Comparison of ENCODE assay signal across 10 cellular contexts in the genomic region with DNA sequence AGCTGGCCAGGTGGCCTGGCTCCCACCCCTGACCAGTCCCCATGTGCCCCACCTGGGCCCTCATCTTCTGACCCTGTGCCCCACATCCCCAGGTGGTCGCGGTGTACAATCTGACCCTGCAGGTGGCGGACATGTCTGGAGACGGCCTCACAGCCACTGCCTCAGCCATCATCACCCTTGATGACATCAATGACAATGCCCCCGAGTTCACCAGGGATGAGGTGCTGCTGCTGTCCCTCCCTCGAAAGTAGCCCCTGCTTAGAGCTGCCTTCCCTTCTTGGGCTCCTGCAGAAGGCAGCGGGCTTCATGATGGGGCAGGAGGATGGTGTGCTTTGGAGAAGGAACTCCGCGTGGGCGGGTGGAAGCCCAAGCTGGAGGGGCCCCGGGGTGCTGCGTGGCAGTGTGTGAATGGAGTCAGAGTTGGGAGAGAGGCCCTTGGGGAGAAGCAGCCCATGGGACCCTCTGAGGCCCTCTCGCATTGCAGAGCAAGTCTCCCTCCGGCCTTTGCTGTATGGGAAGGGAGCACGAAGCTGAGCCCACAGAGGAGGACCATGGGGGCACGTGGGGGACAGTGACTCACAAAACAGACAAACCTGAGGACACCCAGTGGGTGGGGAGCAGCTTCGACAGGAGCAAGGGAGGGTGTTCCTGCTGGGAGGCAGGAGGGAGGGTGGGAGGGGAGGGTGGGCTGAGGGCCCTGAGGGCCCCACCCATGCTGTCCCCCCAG. TPM values are rescaled to one million over a fixed set of nuclear protein-coding genes. Genes with fewer than 3 reads are reported as not detected.
DNase-seq lines count a peak whose midpoint lies in the region; ATAC-seq and TF ChIP-seq lines count a peak whose summit lies in the region.
"Had no signal": no experiment of that assay in that cellular context is flagged by ENCODE, and none has a peak within 500 bp of the region (broad histone marks: within the 10 kb centered on the region; RNA-seq: fewer than 3 reads in every experiment).

No MANE protein-coding gene starts in this region.

- peak overlapping the region; percentile 52 for H3K27ac Mint-ChIP-seq in T-helper 1 cell treated with Interleukin-12 subunit alpha and Interleukin-12 subunit beta and Interleukin-4 antibody, amounts not matched to agents 30 μg/mL and 1 μg/mL, for 36 hours

- no peaks in the 10 kb centered on the region for H3K9me3 Mint-ChIP-seq in T-helper 1 cell treated with Interleukin-12 subunit alpha and Interleukin-12 subunit beta and Interleukin-4 antibody, amounts not matched to agents 30 μg/mL and 1 μg/mL, for 36 hours

- intact Hi-C loops in Right ventricle myocardium superior (cut with DNase I), result no loop called here

- no peaks in the 10 kb centered on the region for H3K4me1 ChIP-seq in cardiac muscle cell (ENCODE audit: low read depth)

- ATAC-seq in Right ventricle myocardium superior (ENCODE audit: poor library complexity) (no peak), HG03442 (IDR thresholded peaks at IDR 0.05; ENCODE audit: unreplicated experiment) (no peak), HG02973 (IDR thresholded peaks at IDR 0.05; ENCODE audit: unreplicated experiment) (no peak), GM18517 (IDR thresholded peaks at IDR 0.05; ENCODE audit: unreplicated experiment) (no peak)
- ATAC-seq in stimulated activated naive CD8-positive, alpha-beta T cell treated with anti-CD3 and anti-CD28 coated beads, Interleukin-15, Interleukin-2, amounts not matched to agents 100 U/mL and 50 U/mL, for 24 hours, result peak; percentile 35

- no peaks in the 10 kb centered on the region for H3K4me1 Mint-ChIP-seq in T-helper 1 cell treated with Interleukin-12 subunit alpha and Interleukin-12 subunit beta and Interleukin-4 antibody, amounts not matched to agents 30 μg/mL and 1 μg/mL, for 36 hours (ENCODE audit: low read depth)

- no peaks in the 10 kb centered on the region for H3K9me3 ChIP-seq in cardiac muscle cell (ENCODE audit: low read depth)

- no peaks in the 10 kb centered on the region for H3K36me3 ChIP-seq in cardiac muscle cell

- DNase-seq in cardiac muscle cell (ENCODE audit: low read depth in 1 of 2, low spot score in 1 of 2) (peak; percentile 33 to 41), Right ventricle myocardium superior (no peak), fibroblast of villous mesenchyme (ENCODE audit: low read depth) (peak; percentile 22)
- DNase-seq in stimulated activated naive CD8-positive, alpha-beta T cell treated with anti-CD3 and anti-CD28 coated beads, Interleukin-15, Interleukin-2, amounts not matched to agents 100 U/mL and 50 U/mL, for 24 hours, result peak; percentile 53
- DNase-seq: NCI-H1105, nucleus accumbens had no signal

- H3K4me3 ChIP-seq in cardiac muscle cell (no peak overlapping the region), fibroblast of villous mesenchyme (ENCODE audit: low read depth, low read length) (no peak overlapping the region)

- no peak overlapping the region for H3K27ac ChIP-seq in cardiac muscle cell

- H3K27me3 Mint-ChIP-seq in T-helper 1 cell treated with Interleukin-12 subunit alpha and Interleukin-12 subunit beta and Interleukin-4 antibody, amounts not matched to agents 30 μg/mL and 1 μg/mL, for 36 hours (ENCODE audit: low read depth), result no peaks in the 10 kb centered on the region

- no peaks in the 10 kb centered on the region for H3K36me3 Mint-ChIP-seq in T-helper 1 cell treated with Interleukin-12 subunit alpha and Interleukin-12 subunit beta and Interleukin-4 antibody, amounts not matched to agents 30 μg/mL and 1 μg/mL, for 36 hours (ENCODE audit: low read depth)

- peaks cover 28% of the 10 kb centered on the region for H3K27me3 ChIP-seq in cardiac muscle cell

- TF ChIP-seq CTCF in cardiac muscle cell (IDR thresholded peaks at IDR 0.05; ENCODE audit: low read depth, low read length) (no peak), fibroblast of villous mesenchyme (IDR thresholded peaks at IDR 0.05; ENCODE audit: insufficient read depth, low read depth, low read length) (no peak)

- H3K4me3 Mint-ChIP-seq in T-helper 1 cell treated with Interleukin-12 subunit alpha and Interleukin-12 subunit beta and Interleukin-4 antibody, amounts not matched to agents 30 μg/mL and 1 μg/mL, for 36 hours, result no peak overlapping the region

RNA-seq across cellular contexts. Expression of gene SLC22A31, which starts 12.8 kb away (rescaled TPM):
- 3.1 and 39.4 TPM in 2 replicates for total RNA-seq in cardiac muscle cell
- polyA plus RNA-seq in cardiac muscle cell, result 10.9 and 36.3 TPM in 2 replicates
- not detected for total RNA-seq in Right ventricle myocardium superior
- total RNA-seq in fibroblast of villous mesenchyme, result under 0.01 TPM in 1 of 2 replicates, not detected in the other

RNA-seq across cellular contexts. Expression of gene CDH15, which starts 16.0 kb away (rescaled TPM):
- total RNA-seq in cardiac muscle cell (0.92 and 1.5 TPM in 2 replicates), Right ventricle myocardium superior (not detected), fibroblast of villous mesenchyme (under 0.01 and 0.32 TPM in 2 replicates)
- 0.78 and 1.4 TPM in 2 replicates for polyA plus RNA-seq in cardiac muscle cell

RNA-seq across cellular contexts. Expression of gene ZNF778, which starts 30.0 kb away (rescaled TPM):
- 25.8 and 31.8 TPM in 2 replicates for total RNA-seq in cardiac muscle cell
- polyA plus RNA-seq in cardiac muscle cell, result 4.1 and 9.5 TPM in 2 replicates
- total RNA-seq in Right ventricle myocardium superior, result 9.9 TPM
- 8.7 and 16.4 TPM in 2 replicates for total RNA-seq in fibroblast of villous mesenchyme
